ENCODE assay signal across 10 cellular contexts in the genomic region with DNA sequence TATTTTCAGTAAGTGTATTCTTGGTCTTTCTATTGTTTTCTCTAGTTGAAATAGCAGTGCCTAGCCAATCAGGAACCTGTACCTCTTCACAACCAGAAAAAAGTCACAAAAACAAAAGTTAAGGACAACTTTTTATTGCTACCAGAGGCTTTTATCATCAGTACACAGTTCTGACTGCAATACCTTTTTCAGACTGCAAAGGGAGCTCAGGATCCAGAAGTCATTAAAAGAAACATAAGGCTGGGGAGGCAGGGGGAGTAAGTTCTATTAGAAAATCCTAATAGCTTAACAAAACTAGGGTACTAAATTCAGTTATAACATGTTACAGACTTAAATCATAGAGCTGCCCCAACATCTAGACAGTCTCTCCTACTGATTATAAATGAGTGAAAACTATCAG. TPM values are rescaled to one million over a fixed set of nuclear protein-coding genes. Genes with fewer than 3 reads are reported as not detected.
DNase-seq lines count a peak whose midpoint lies in the region; ATAC-seq and TF ChIP-seq lines count a peak whose summit lies in the region.
"Had no signal": no experiment of that assay in that cellular context is flagged by ENCODE, and none has a peak within 500 bp of the region (broad histone marks: within the 10 kb centered on the region; RNA-seq: fewer than 3 reads in every experiment).

No MANE protein-coding gene starts in this region.

- no peak for ATAC-seq in activated CD8-positive, alpha-beta memory T cell treated with anti-CD3 and anti-CD28 coated beads, Interleukin-2, amount 10 ng/mL, durations not matched to agents 7 days and 5 days
- no peak for ATAC-seq in activated CD4-positive, CD25-positive, alpha-beta regulatory T cell treated with anti-CD3 and anti-CD28 coated beads, Interleukin-2, amount 50 U/mL, for 24 hours
- ATAC-seq in GM19397 (IDR thresholded peaks at IDR 0.05; ENCODE audit: unreplicated experiment): no peak

- no peak overlapping the region for H3K4me3 ChIP-seq in fibroblast of villous mesenchyme (ENCODE audit: low read depth, low read length)
- H3K4me3 ChIP-seq: Peyer's patch had no signal

- H3K27ac Mint-ChIP-seq in activated CD8-positive, alpha-beta memory T cell treated with anti-CD3 and anti-CD28 coated beads, Interleukin-2, amount 10 ng/mL, durations not matched to agents 7 days and 5 days: peak overlapping the region; percentile 32
- peak overlapping the region; percentile 10 for H3K27ac Mint-ChIP-seq in type B pancreatic cell

- TF ChIP-seq CTCF in fibroblast of villous mesenchyme (IDR thresholded peaks at IDR 0.05; ENCODE audit: insufficient read depth, low read depth, low read length): peak; percentile 41
- peak; percentile 59 for TF ChIP-seq CTCF in type B pancreatic cell (conservative IDR thresholded peaks at IDR 0.05)

- DNase-seq in activated CD8-positive, alpha-beta memory T cell treated with anti-CD3 and anti-CD28 coated beads, Interleukin-2, amount 10 ng/mL, durations not matched to agents 7 days and 5 days: no peak
- no peak for DNase-seq in activated CD8-positive, alpha-beta memory T cell treated with anti-CD3 and anti-CD28 coated beads, Interleukin-2, amount 50 U/mL, for 4 hours
- DNase-seq in SK-MEL-5 (ENCODE audit: low read depth, low spot score): peak; percentile 40
- DNase-seq in fibroblast of villous mesenchyme (ENCODE audit: low read depth): peak; percentile 37
- no peak for DNase-seq in type B pancreatic cell (ENCODE audit: extremely low spot score, unreplicated experiment)
- DNase-seq in COLO668 (lab: John Stamatoyannopoulos, UW; ENCODE audit: unreplicated experiment): no peak
- DNase-seq: central memory CD4-positive, alpha-beta T cell; Peyer's patch had no signal

- peaks cover 4% of the 10 kb centered on the region for H3K4me1 Mint-ChIP-seq in activated CD8-positive, alpha-beta memory T cell treated with anti-CD3 and anti-CD28 coated beads, Interleukin-2, amount 10 ng/mL, durations not matched to agents 7 days and 5 days
- H3K4me1 Mint-ChIP-seq in type B pancreatic cell (ENCODE audit: unreplicated experiment): peaks cover 12% of the 10 kb centered on the region

- peaks cover 34% of the 10 kb centered on the region for H3K36me3 Mint-ChIP-seq in activated CD8-positive, alpha-beta memory T cell treated with anti-CD3 and anti-CD28 coated beads, Interleukin-2, amount 10 ng/mL, durations not matched to agents 7 days and 5 days
- peaks cover 20% of the 10 kb centered on the region for H3K36me3 Mint-ChIP-seq in type B pancreatic cell

- no peak overlapping the region for H3K4me3 Mint-ChIP-seq in activated CD8-positive, alpha-beta memory T cell treated with anti-CD3 and anti-CD28 coated beads, Interleukin-2, amount 10 ng/mL, durations not matched to agents 7 days and 5 days
- H3K4me3 Mint-ChIP-seq in type B pancreatic cell: no peak overlapping the region

- in situ Hi-C loops in SK-MEL-5 (cut with HindIII; ENCODE audit: low pct_unique_long_range_greater_than_20kb, low sequenced_read_pairs): no loop called here

- H3K27me3 Mint-ChIP-seq in activated CD8-positive, alpha-beta memory T cell treated with anti-CD3 and anti-CD28 coated beads, Interleukin-2, amount 10 ng/mL, durations not matched to agents 7 days and 5 days: no peaks in the 10 kb centered on the region
- H3K27me3 Mint-ChIP-seq in type B pancreatic cell: no peaks in the 10 kb centered on the region

- CTCF ChIA-PET in activated CD8-positive, alpha-beta memory T cell treated with anti-CD3 and anti-CD28 coated beads, Interleukin-2, amount 10 ng/mL, durations not matched to agents 7 days and 5 days (lab: Charles Lee): interaction anchor here (0.8 to 3.5 kb wide), 5 partner anchors 28 to 157 kb away, joined by 3 to 22 read pairs (median 5); no protein-coding TSS in a partner anchor

- H3K9me3 Mint-ChIP-seq in activated CD8-positive, alpha-beta memory T cell treated with anti-CD3 and anti-CD28 coated beads, Interleukin-2, amount 10 ng/mL, durations not matched to agents 7 days and 5 days (ENCODE audit: low read depth): no peaks in the 10 kb centered on the region
- no peaks in the 10 kb centered on the region for H3K9me3 Mint-ChIP-seq in type B pancreatic cell

RNA-seq across cellular contexts. Expression of a gene that starts 28.8 kb away (rescaled TPM):
- total RNA-seq in activated CD8-positive, alpha-beta memory T cell treated with anti-CD3 and anti-CD28 coated beads, Interleukin-2, amount 10 ng/mL, durations not matched to agents 7 days and 5 days: 100 to 1,000 TPM; 179 to 221 TPM
- 105 and 112 TPM in 2 replicates for total RNA-seq in SK-MEL-5 (2014; rRNA removed; shearing (Covaris generic))
- 106 and 136 TPM in 2 replicates for polyA plus RNA-seq in SK-MEL-5 (2015; cell fraction: cytosol; rRNA removed)
- polyA plus RNA-seq in SK-MEL-5 (2015; cell fraction: nucleus; rRNA removed): 34.5 and 51.1 TPM in 2 replicates
- total RNA-seq in fibroblast of villous mesenchyme: 129 and 187 TPM in 2 replicates
- 220 and 270 TPM in 2 replicates for total RNA-seq in type B pancreatic cell (ENCODE audit: low replicate concordance)

Comparison
In these comparisons a context has a peak if more than half of its experiments do, and no peak if none do; other contexts are left out.
1. DNase-seq: peak in SK-MEL-5 (single experiment) and fibroblast of villous mesenchyme (single experiment); none in activated CD8-positive, alpha-beta memory T cell treated with anti-CD3 and anti-CD28 coated beads, Interleukin-2, amount 10 ng/mL, durations not matched to agents 7 days and 5 days (single experiment), activated CD8-positive, alpha-beta memory T cell treated with anti-CD3 and anti-CD28 coated beads, Interleukin-2, amount 50 U/mL, for 4 hours (single experiment), type B pancreatic cell (single experiment) and COLO668 (single experiment).